ENCODE assay signal across 13 cellular contexts in the genomic region with DNA sequence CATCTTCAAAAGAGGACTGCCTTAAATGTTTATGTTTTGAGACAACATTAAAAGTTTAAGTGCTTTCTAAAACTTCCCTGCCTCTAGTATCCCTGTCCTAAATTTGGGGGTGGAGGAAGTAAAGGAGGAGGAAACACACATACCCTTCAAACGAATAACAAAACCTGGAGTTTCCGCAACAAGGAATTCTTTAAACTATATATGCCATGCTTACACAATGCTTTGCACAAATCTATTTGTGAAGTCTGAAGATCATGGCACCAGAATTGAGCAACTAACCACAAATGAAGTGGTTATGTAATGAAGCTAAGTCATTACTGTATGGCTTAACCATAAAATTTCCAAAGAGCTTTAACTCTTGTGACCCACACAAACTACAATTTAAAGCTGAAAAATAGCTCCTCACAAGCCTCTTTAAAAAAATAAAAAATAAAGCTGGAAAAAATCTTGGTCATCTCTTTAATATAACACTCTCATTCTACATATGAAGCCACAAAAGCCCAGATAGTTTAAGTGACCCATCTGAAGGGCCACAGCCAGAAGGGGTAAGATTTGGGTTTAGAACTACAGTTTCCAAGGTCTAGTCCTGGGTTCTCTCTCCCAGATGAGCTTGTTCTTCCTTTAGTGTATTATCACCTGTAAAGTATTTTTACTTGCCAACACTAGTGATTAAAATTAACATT. TPM values are rescaled to one million over a fixed set of nuclear protein-coding genes. Genes with fewer than 3 reads are reported as not detected.
DNase-seq lines count a peak whose midpoint lies in the region; ATAC-seq and TF ChIP-seq lines count a peak whose summit lies in the region.
"Had no signal": no experiment of that assay in that cellular context is flagged by ENCODE, and none has a peak within 500 bp of the region (broad histone marks: within the 10 kb centered on the region; RNA-seq: fewer than 3 reads in every experiment).

No MANE protein-coding gene starts in this region.

- peak overlapping the region in 3 of 5 donors; percentile 26 to 93 (median 51) for H3K27ac ChIP-seq in stomach
- H3K27ac ChIP-seq in uterus: no peak overlapping the region

- no peaks in the 10 kb centered on the region for H3K9me3 Mint-ChIP-seq in activated CD8-positive, alpha-beta T cell treated with anti-CD3 and anti-CD28 coated beads for 36 hours
- no peaks in the 10 kb centered on the region for H3K9me3 Mint-ChIP-seq in activated CD8-positive, alpha-beta T cell treated with anti-CD3 and anti-CD28 coated beads, Interleukin-2, amount 10 ng/mL, durations not matched to agents 7 days and 5 days (ENCODE audit: insufficient read depth)

- H3K4me1 Mint-ChIP-seq in activated CD8-positive, alpha-beta T cell treated with anti-CD3 and anti-CD28 coated beads for 36 hours (ENCODE audit: low read depth): peaks cover 75% of the 10 kb centered on the region
- H3K4me1 Mint-ChIP-seq in activated CD8-positive, alpha-beta T cell treated with anti-CD3 and anti-CD28 coated beads, Interleukin-2, amount 10 ng/mL, durations not matched to agents 7 days and 5 days (ENCODE audit: low read depth): peaks cover 68% of the 10 kb centered on the region

- no peak for ATAC-seq in activated CD8-positive, alpha-beta T cell treated with anti-CD3 and anti-CD28 coated beads for 36 hours
- ATAC-seq in activated CD8-positive, alpha-beta T cell treated with anti-CD3 and anti-CD28 coated beads, Interleukin-2, amount 10 ng/mL, durations not matched to agents 7 days and 5 days: no peak
- ATAC-seq in HG03571 (IDR thresholded peaks at IDR 0.05; ENCODE audit: unreplicated experiment): no peak

- H3K27me3 ChIP-seq in stomach: no peaks in the 10 kb centered on the region
- H3K27me3 ChIP-seq in uterus: no peaks in the 10 kb centered on the region

- peak overlapping the region; percentile 51 for H3K27ac Mint-ChIP-seq in activated CD8-positive, alpha-beta T cell treated with anti-CD3 and anti-CD28 coated beads for 36 hours
- H3K27ac Mint-ChIP-seq in activated CD8-positive, alpha-beta T cell treated with anti-CD3 and anti-CD28 coated beads, Interleukin-2, amount 10 ng/mL, durations not matched to agents 7 days and 5 days: no peak overlapping the region

- POLR2A ChIA-PET in activated CD8-positive, alpha-beta T cell treated with anti-CD3 and anti-CD28 coated beads for 36 hours (lab: Charles Lee): interaction anchor here (0.7 to 3.0 kb wide), 2 partner anchors 14 to 233 kb away, joined by 3 to 10 read pairs; no protein-coding TSS in a partner anchor
- POLR2A ChIA-PET in activated CD8-positive, alpha-beta T cell treated with anti-CD3 and anti-CD28 coated beads, Interleukin-2, amount 10 ng/mL, durations not matched to agents 7 days and 5 days (lab: Charles Lee): interaction anchor here (1.5 kb wide), 2 partner anchors 9 to 19 kb away, joined by 3 to 4 read pairs; a partner anchor contains a TSS

- no peak for TF ChIP-seq EP300 in stomach (IDR thresholded peaks at IDR 0.05)

- no peak for TF ChIP-seq CTCF in activated CD8-positive, alpha-beta T cell treated with anti-CD3 and anti-CD28 coated beads for 36 hours (IDR thresholded peaks at IDR 0.05)
- no peak for TF ChIP-seq CTCF in fibroblast of the aortic adventitia (IDR thresholded peaks at IDR 0.05; ENCODE audit: insufficient read depth, low read length)
- TF ChIP-seq CTCF in stomach (IDR thresholded peaks at IDR 0.05): no peak
- TF ChIP-seq CTCF in uterus (IDR thresholded peaks at IDR 0.05): no peak

- H3K4me1 ChIP-seq in stomach: peaks cover 62 to 100% (median 77%) of the 10 kb centered on the region in 4 donors
- H3K4me1 ChIP-seq in uterus: no peaks in the 10 kb centered on the region

- TF ChIP-seq POLR2A in stomach (IDR thresholded peaks at IDR 0.05) (no peak), uterus (IDR thresholded peaks at IDR 0.05) (no peak)

- WGBS in stomach, 5 donors: 54 to 67% (median 60%) methylated on average over 2 of the region's 2 CpGs

- H3K9me3 ChIP-seq in stomach (no peaks in the 10 kb centered on the region), uterus (no peaks in the 10 kb centered on the region)
- H3K9me3 ChIP-seq: SK-N-SH had no signal

- CTCF ChIA-PET in activated CD8-positive, alpha-beta T cell treated with anti-CD3 and anti-CD28 coated beads for 36 hours (lab: Charles Lee): interaction anchor here (0.8 to 2.8 kb wide), 4 partner anchors 8 to 786 kb away, joined by 3 to 17 read pairs (median 4); no protein-coding TSS in a partner anchor
- CTCF ChIA-PET in activated CD8-positive, alpha-beta T cell treated with anti-CD3 and anti-CD28 coated beads, Interleukin-2, amount 10 ng/mL, durations not matched to agents 7 days and 5 days (lab: Charles Lee): interaction anchor here (0.9 to 7.2 kb wide), 2 partner anchors 8 to 11 kb away, joined by 3 to 52 read pairs; a partner anchor contains a TSS

- H3K36me3 Mint-ChIP-seq in activated CD8-positive, alpha-beta T cell treated with anti-CD3 and anti-CD28 coated beads for 36 hours (ENCODE audit: low read depth): peaks cover 18% of the 10 kb centered on the region
- peaks cover 20% of the 10 kb centered on the region for H3K36me3 Mint-ChIP-seq in activated CD8-positive, alpha-beta T cell treated with anti-CD3 and anti-CD28 coated beads, Interleukin-2, amount 10 ng/mL, durations not matched to agents 7 days and 5 days (ENCODE audit: low read depth)

- H3K36me3 ChIP-seq in stomach (peaks cover 0 to 14% (median 6%) of the 10 kb centered on the region in 4 donors), uterus (no peaks in the 10 kb centered on the region)

- no peak overlapping the region for H3K4me3 Mint-ChIP-seq in activated CD8-positive, alpha-beta T cell treated with anti-CD3 and anti-CD28 coated beads for 36 hours
- H3K4me3 Mint-ChIP-seq in activated CD8-positive, alpha-beta T cell treated with anti-CD3 and anti-CD28 coated beads, Interleukin-2, amount 10 ng/mL, durations not matched to agents 7 days and 5 days: no peak overlapping the region

- H3K4me3 ChIP-seq in fibroblast of the aortic adventitia (ENCODE audit: low read depth, low read length): no peak overlapping the region
- H3K4me3 ChIP-seq in stomach: peak overlapping the region in 1 of 4 donors; percentile 1
- no peak overlapping the region for H3K4me3 ChIP-seq in uterus

- no peak for DNase-seq in activated CD8-positive, alpha-beta T cell treated with anti-CD3 and anti-CD28 coated beads for 36 hours
- no peak for DNase-seq in activated CD8-positive, alpha-beta T cell treated with anti-CD3 and anti-CD28 coated beads, Interleukin-2, amount 10 ng/mL, durations not matched to agents 7 days and 5 days
- DNase-seq in SIG-M5 (lab: John Stamatoyannopoulos, UW) (peak; percentile 68), fibroblast of the aortic adventitia (ENCODE audit: low read depth) (peak; percentile 80), stomach (no peak), DMS53 treated with DMSO at 0.1 percent for 48 hours (lab: John Stamatoyannopoulos, UW; ENCODE audit: unreplicated experiment) (no peak), uterus (no peak)
- DNase-seq: 8988T, NCI-H1092, SK-N-SH had no signal

- intact Hi-C loops in activated CD8-positive, alpha-beta T cell treated with anti-CD3 and anti-CD28 coated beads for 36 hours (cut with micrococcal nuclease): no loop called here
- intact Hi-C loops in stomach (cut with DNase I; ENCODE audit: low total_unique reads) (no loop called here), uterus (cut with DNase I; ENCODE audit: low total_unique reads) (no loop called here)

- H3K27me3 Mint-ChIP-seq in activated CD8-positive, alpha-beta T cell treated with anti-CD3 and anti-CD28 coated beads for 36 hours: no peaks in the 10 kb centered on the region
- H3K27me3 Mint-ChIP-seq in activated CD8-positive, alpha-beta T cell treated with anti-CD3 and anti-CD28 coated beads, Interleukin-2, amount 10 ng/mL, durations not matched to agents 7 days and 5 days (ENCODE audit: low read depth): no peaks in the 10 kb centered on the region

RNA-seq across cellular contexts. Expression of a gene that starts 9.4 kb away (rescaled TPM):
- total RNA-seq in activated CD8-positive, alpha-beta T cell treated with anti-CD3 and anti-CD28 coated beads for 36 hours: 10 to 100 TPM; 86.2 to 86.6 TPM
- total RNA-seq in activated CD8-positive, alpha-beta T cell treated with anti-CD3 and anti-CD28 coated beads, Interleukin-2, amount 10 ng/mL, durations not matched to agents 7 days and 5 days: 100 to 1,000 TPM; 119 to 120 TPM
- 187 and 585 TPM in 2 replicates for total RNA-seq in fibroblast of the aortic adventitia (ENCODE audit: low replicate concordance)
- 100 to 1,000 TPM in 3 of 5 donors, 10 to 100 TPM in 2; 65.8 to 260 (median 111) TPM for total RNA-seq in stomach
- polyA plus RNA-seq in stomach: 10 to 100 TPM; 35.7 to 79.1 (median 56.5) TPM
- total RNA-seq in uterus: 100 to 1,000 TPM in 3 of 4 donors, 10 to 100 TPM in 1; 88.8 to 223 (median 110) TPM

RNA-seq across cellular contexts. Expression of a gene that starts 25.1 kb away (rescaled TPM):
- total RNA-seq in activated CD8-positive, alpha-beta T cell treated with anti-CD3 and anti-CD28 coated beads for 36 hours: not detected
- total RNA-seq in activated CD8-positive, alpha-beta T cell treated with anti-CD3 and anti-CD28 coated beads, Interleukin-2, amount 10 ng/mL, durations not matched to agents 7 days and 5 days: not detected
- total RNA-seq in fibroblast of the aortic adventitia (ENCODE audit: low replicate concordance) (not detected in 2 replicates), stomach (100 to 1,000 TPM in 1 of 5 donors, 10 to 100 TPM in 1, not detected in 3; 41.6 to 130 TPM), uterus (not detected)
- polyA plus RNA-seq in stomach: 10 to 100 TPM in 2 of 3 donors, not detected in 1; 19.0 to 65.5 TPM
- total RNA-seq: glomerular endothelial cell, temporal lobe had no signal
- polyA plus RNA-seq: SK-N-SH had no signal

RNA-seq across cellular contexts. Expression of a gene that starts 48.7 kb away (rescaled TPM):
- total RNA-seq in activated CD8-positive, alpha-beta T cell treated with anti-CD3 and anti-CD28 coated beads for 36 hours: 10 to 100 TPM; 70.7 to 76.2 TPM
- 10 to 100 TPM; 61.3 to 61.9 TPM for total RNA-seq in activated CD8-positive, alpha-beta T cell treated with anti-CD3 and anti-CD28 coated beads, Interleukin-2, amount 10 ng/mL, durations not matched to agents 7 days and 5 days
- total RNA-seq in fibroblast of the aortic adventitia (ENCODE audit: low replicate concordance): 54.1 and 77.6 TPM in 2 replicates
- 100 to 1,000 TPM in 1 of 5 donors, 10 to 100 TPM in 4; 20.5 to 111 (median 59.5) TPM for total RNA-seq in stomach
- 10 to 100 TPM; 49.9 to 59.5 (median 54.1) TPM for polyA plus RNA-seq in stomach
- 10 to 100 TPM; 33.1 to 61.0 (median 47.8) TPM for total RNA-seq in uterus

Comparison
In these comparisons a context has a peak if more than half of its experiments do, and no peak if none do; other contexts are left out.
1. DNase-seq: peak in SIG-M5 (single experiment) and fibroblast of the aortic adventitia (single experiment); none in activated CD8-positive, alpha-beta T cell treated with anti-CD3 and anti-CD28 coated beads for 36 hours (single experiment), activated CD8-positive, alpha-beta T cell treated with anti-CD3 and anti-CD28 coated beads, Interleukin-2, amount 10 ng/mL, durations not matched to agents 7 days and 5 days (single experiment), stomach (single experiment), DMS53 treated with DMSO at 0.1 percent for 48 hours (single experiment) and uterus (0 of 2).
2. H3K27ac ChIP-seq: peak in stomach (3 of 5); none in uterus (0 of 2).